1 cellular context compared by ENCODE assay signal in genomic region chr6:88843040-88843439, GRCh38.
TF ChIP-seq lines count a peak whose summit lies in the region.

No MANE protein-coding gene starts in this region.

TF ChIP-seq in GM23338, 12 proteins besides CTCF, POLR2A, EP300 and RAD21 (continued from another document):
- no peak for TF ChIP-seq EZH2phosphoT487 (IDR thresholded peaks at IDR 0.05; ENCODE audit: unreplicated experiment)
